Comparison of ENCODE assay signal across 8 cellular contexts in genomic region chr18:34158881-34159690, GRCh38.
DNase-seq lines count a peak whose midpoint lies in the region; ATAC-seq and TF ChIP-seq lines count a peak whose summit lies in the region.

No MANE protein-coding gene starts in this region.

- no peaks in the 10 kb centered on the region for H3K4me1 Mint-ChIP-seq in activated T-helper 2 cell treated with anti-CD3 and anti-CD28 coated beads, Interferon-gamma antibody, Interleukin-2, Interleukin-4, amounts not matched to agents 10 μg/mL and 5 μg/mL and 100 μg/mL, durations not matched to agents 14 hours and 24 hours and 36 hours (ENCODE audit: low read depth)

- DNase-seq in GM03348 (ENCODE audit: low spot score): peak; percentile 12
- DNase-seq in NCI-H146 treated with DMSO at 0.1 percent for 48 hours (lab: John Stamatoyannopoulos, UW; ENCODE audit: unreplicated experiment): peak; percentile 98
- DNase-seq in astrocyte of the spinal cord (ENCODE audit: low read depth, low spot score): peak; percentile 39
- no peak for DNase-seq in smooth muscle cell (lab: John Stamatoyannopoulos, UW; ENCODE audit: unreplicated experiment)
- DNase-seq in activated T-helper 2 cell treated with anti-CD3 and anti-CD28 coated beads, Interferon-gamma antibody, Interleukin-2, Interleukin-4, amounts not matched to agents 10 μg/mL and 5 μg/mL and 100 μg/mL, durations not matched to agents 14 hours and 24 hours and 36 hours (ENCODE audit: low spot score): no peak

- no peak overlapping the region for H3K4me3 Mint-ChIP-seq in activated T-helper 2 cell treated with anti-CD3 and anti-CD28 coated beads, Interferon-gamma antibody, Interleukin-2, Interleukin-4, amounts not matched to agents 10 μg/mL and 5 μg/mL and 100 μg/mL, durations not matched to agents 14 hours and 24 hours and 36 hours (ENCODE audit: low read depth)

- peaks cover 6% of the 10 kb centered on the region for H3K27me3 Mint-ChIP-seq in activated T-helper 2 cell treated with anti-CD3 and anti-CD28 coated beads, Interferon-gamma antibody, Interleukin-2, Interleukin-4, amounts not matched to agents 10 μg/mL and 5 μg/mL and 100 μg/mL, durations not matched to agents 14 hours and 24 hours and 36 hours (ENCODE audit: low read depth)

- peak; percentile 56 for TF ChIP-seq CTCF in astrocyte of the spinal cord (IDR thresholded peaks at IDR 0.05; ENCODE audit: low read depth, low read length)
- peak; percentile 18 for TF ChIP-seq CTCF in smooth muscle cell (IDR thresholded peaks at IDR 0.05; ENCODE audit: borderline replicate concordance, insufficient read depth, poor library complexity, severe bottlenecking)

- no peak overlapping the region for H3K27ac ChIP-seq in smooth muscle cell (ENCODE audit: low read depth)

- H3F3A ChIP-seq in smooth muscle cell (ENCODE audit: low read depth): no peaks in the 10 kb centered on the region

- intact Hi-C loops in activated T-helper 2 cell treated with anti-CD3 and anti-CD28 coated beads, Interferon-gamma antibody, Interleukin-2, Interleukin-4, amounts not matched to agents 10 μg/mL and 5 μg/mL and 100 μg/mL, durations not matched to agents 14 hours and 24 hours and 36 hours (cut with micrococcal nuclease): no loop called here

- H3K36me3 Mint-ChIP-seq in activated T-helper 2 cell treated with anti-CD3 and anti-CD28 coated beads, Interferon-gamma antibody, Interleukin-2, Interleukin-4, amounts not matched to agents 10 μg/mL and 5 μg/mL and 100 μg/mL, durations not matched to agents 14 hours and 24 hours and 36 hours (ENCODE audit: low read depth): no peaks in the 10 kb centered on the region

- no peaks in the 10 kb centered on the region for H4K20me1 ChIP-seq in smooth muscle cell (ENCODE audit: low read depth)

- H3K9me3 ChIP-seq in iPS-18c (ENCODE audit: control insufficient read depth, insufficient read depth, low read length): peaks cover 2% of the 10 kb centered on the region
- no peaks in the 10 kb centered on the region for H3K9me3 ChIP-seq in smooth muscle cell (replicated peaks; ENCODE audit: low read depth)

- no peaks in the 10 kb centered on the region for H3K4me1 ChIP-seq in smooth muscle cell (ENCODE audit: low read depth)

- ATAC-seq in GM18909 (IDR thresholded peaks at IDR 0.05; ENCODE audit: poor library complexity, unreplicated experiment) (no peak), GM19452 (IDR thresholded peaks at IDR 0.05; ENCODE audit: unreplicated experiment) (no peak)

- in situ Hi-C loops in astrocyte of the spinal cord (cut with HindIII; ENCODE audit: low sequenced_read_pairs): no loop called here

- peaks cover 50% of the 10 kb centered on the region for H3K27me3 ChIP-seq in smooth muscle cell (ENCODE audit: low read depth)

- H2AFZ ChIP-seq in smooth muscle cell (ENCODE audit: low read depth): peak overlapping the region; percentile 95

- 2% methylated on average over 52 of the region's 54 CpGs for WGBS in smooth muscle cell (ENCODE audit: low lambda C conversion rate)

- no peak overlapping the region for H3K27ac Mint-ChIP-seq in activated T-helper 2 cell treated with anti-CD3 and anti-CD28 coated beads, Interferon-gamma antibody, Interleukin-2, Interleukin-4, amounts not matched to agents 10 μg/mL and 5 μg/mL and 100 μg/mL, durations not matched to agents 14 hours and 24 hours and 36 hours

- H3K4me3 ChIP-seq in astrocyte of the spinal cord (ENCODE audit: low read depth, low read length) (peak overlapping the region; percentile 41), iPS-18c (ENCODE audit: insufficient read depth, low read depth, low read length) (peak overlapping the region; percentile 52), smooth muscle cell (peak overlapping the region; percentile 46)

- H3K36me3 ChIP-seq in smooth muscle cell (ENCODE audit: low read depth): no peaks in the 10 kb centered on the region

- no peaks in the 10 kb centered on the region for H3K79me2 ChIP-seq in smooth muscle cell (ENCODE audit: low read depth)

- no peak overlapping the region for H3K9ac ChIP-seq in smooth muscle cell (ENCODE audit: low read depth)

- peaks cover 10% of the 10 kb centered on the region for H3K9me3 Mint-ChIP-seq in activated T-helper 2 cell treated with anti-CD3 and anti-CD28 coated beads, Interferon-gamma antibody, Interleukin-2, Interleukin-4, amounts not matched to agents 10 μg/mL and 5 μg/mL and 100 μg/mL, durations not matched to agents 14 hours and 24 hours and 36 hours

- H3K4me2 ChIP-seq in smooth muscle cell: peak overlapping the region; percentile 86

Comparison
In these comparisons a context has a peak if more than half of its experiments do, and no peak if none do; other contexts are left out.
1. DNase-seq: peak in GM03348 (single experiment), NCI-H146 treated with DMSO at 0.1 percent for 48 hours (single experiment) and astrocyte of the spinal cord (single experiment); none in smooth muscle cell (single experiment) and activated T-helper 2 cell treated with anti-CD3 and anti-CD28 coated beads, Interferon-gamma antibody, Interleukin-2, Interleukin-4, amounts not matched to agents 10 μg/mL and 5 μg/mL and 100 μg/mL, durations not matched to agents 14 hours and 24 hours and 36 hours (single experiment).
2. Peak in every context shown above with its lines, with median percentiles within 50 percentile points of each other: H3K4me3 ChIP-seq.